16 cellular contexts compared by ENCODE assay signal in the genomic region with DNA sequence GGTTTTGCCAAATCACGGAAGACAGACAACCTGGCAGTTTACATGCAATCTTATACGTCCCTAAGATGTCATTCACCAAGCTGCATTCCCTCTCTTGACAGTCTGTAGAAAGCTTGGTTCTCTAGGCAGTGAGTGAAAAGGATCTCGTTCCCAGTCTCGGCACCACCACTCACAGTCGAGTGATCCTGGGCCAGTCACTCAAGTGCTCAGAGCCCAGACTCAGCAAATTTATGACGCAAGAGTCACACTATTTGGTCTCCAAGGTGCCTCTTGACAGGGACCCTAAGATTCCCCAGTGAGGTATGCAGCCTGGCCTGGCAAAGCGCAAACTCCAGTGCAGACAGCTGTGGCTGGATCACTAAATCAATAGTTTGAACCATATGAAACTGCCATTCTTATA.
DNase-seq lines count a peak whose midpoint lies in the region; ATAC-seq, FAIRE-seq and TF ChIP-seq lines count a peak whose summit lies in the region.
"Had no signal": no experiment of that assay in that cellular context is flagged by ENCODE, and none has a peak within 500 bp of the region (broad histone marks: within the 10 kb centered on the region; RNA-seq: fewer than 3 reads in every experiment).

No MANE protein-coding gene starts in this region.

- ATAC-seq in Right ventricle myocardium superior (ENCODE audit: poor library complexity) (no peak), HepG2 (no peak), GM18520 (IDR thresholded peaks at IDR 0.05; ENCODE audit: unreplicated experiment) (no peak)
- ATAC-seq: Panc1 had no signal

- WGBS in HepG2 (ENCODE audit: low lambda C conversion rate): 99% methylated on average over 7 of the region's 7 CpGs
- WGBS in mammary epithelial cell (ENCODE audit: low coverage, missing lambda C conversion rate): 97% methylated on average over 7 of the region's 7 CpGs

- H3K27ac ChIP-seq in right atrium auricular region (no peak overlapping the region), HepG2 (ENCODE audit: extremely low read length, insufficient read depth, low read length) (no peak overlapping the region), mammary epithelial cell (ENCODE audit: insufficient read depth, low read depth, low read length) (no peak overlapping the region)

- no peak overlapping the region for H3K4me3 ChIP-seq in right atrium auricular region
- H3K4me3 ChIP-seq in HepG2 (replicated peaks in 1 of 3; ENCODE audit: insufficient read depth in 1 of 3, low read depth in 2 of 3, low read length in 3 of 3): no peak overlapping the region
- H3K4me3 ChIP-seq in mammary epithelial cell (replicated peaks in 1 of 3; ENCODE audit: insufficient read depth in 1 of 3, low read depth in 2 of 3, low read length in 3 of 3): no peak overlapping the region

- peaks cover 30% of the 10 kb centered on the region for H4K20me1 ChIP-seq in HepG2 (ENCODE audit: insufficient read depth, low read length)
- no peaks in the 10 kb centered on the region for H4K20me1 ChIP-seq in mammary epithelial cell (ENCODE audit: insufficient read depth, low read length)

- no peaks in the 10 kb centered on the region for H3K27me3 ChIP-seq in right atrium auricular region
- no peaks in the 10 kb centered on the region for H3K27me3 ChIP-seq in HepG2 (ENCODE audit: control insufficient read depth in 1 of 2, insufficient read depth in 2 of 2, low read length in 2 of 2)
- no peaks in the 10 kb centered on the region for H3K27me3 ChIP-seq in mammary epithelial cell (ENCODE audit: insufficient read depth, low read length)
- H3K27me3 ChIP-seq: BE2C had no signal

- CTCF ChIA-PET in HepG2 (lab: Yijun Ruan, JAX; ENCODE audit: low intra/inter-chr PET ratio, low total read pairs): no interaction called here
- CTCF ChIA-PET in mammary epithelial cell (lab: Charles Lee; ENCODE audit: low non-redundant PET): no interaction called here

- DNase-seq in Right ventricle myocardium superior (peak; percentile 20), right atrium auricular region (ENCODE audit: low spot score) (no peak), HepG2 (ENCODE audit: low spot score) (no peak), posterior vena cava (ENCODE audit: low spot score) (peak; percentile 22), ecto neural progenitor cell (ENCODE audit: low spot score) (no peak), mammary epithelial cell (no peak)
- DNase-seq: BE2C; CD4-positive, alpha-beta memory T cell; KG1; NCI-H1105 treated with DMSO at 0.1 percent for 48 hours; NCI-H2029 treated with DMSO at 0.1 percent for 48 hours had no signal

- TF ChIP-seq EP300 in HepG2 (IDR thresholded peaks at IDR 0.05; ENCODE audit: low read depth in 2 of 2, low read length in 2 of 2): no peak
- TF ChIP-seq EP300 in HepG2 (CRISPR knock-in tag; IDR thresholded peaks at IDR 0.05; ENCODE audit: borderline replicate concordance): no peak

- H3K79me2 ChIP-seq in HepG2 (ENCODE audit: insufficient read depth, low read length) (no peaks in the 10 kb centered on the region), mammary epithelial cell (ENCODE audit: insufficient read depth, low read length) (peaks cover 15% of the 10 kb centered on the region)

- no peak overlapping the region for H2AFZ ChIP-seq in HepG2 (ENCODE audit: low read length)
- H2AFZ ChIP-seq in mammary epithelial cell (ENCODE audit: low read depth, low read length): no peak overlapping the region

- no peak for FAIRE-seq in HepG2 (lab: Jason Lieb, UNC)
- FAIRE-seq: A204.1, GM12891, H54 had no signal

- TF ChIP-seq POLR2A in HepG2 (IDR thresholded peaks at IDR 0.05; ENCODE audit: insufficient read depth in 1 of 2, low read depth in 2 of 2, low read length in 2 of 2): no peak

- H3K4me1 ChIP-seq in right atrium auricular region (peaks cover 0 to 8% of the 10 kb centered on the region in 2 donors), HepG2 (ENCODE audit: insufficient read depth, low read length) (peaks cover 22% of the 10 kb centered on the region), mammary epithelial cell (ENCODE audit: insufficient read depth, low read length) (peaks cover 7% of the 10 kb centered on the region)

- in situ Hi-C loops in HepG2 (cut with HindIII; ENCODE audit: extremely low pct_ligation_motif_present, low pct_unique_long_range_greater_than_20kb) (no loop called here), mammary epithelial cell (cut with MboI; ENCODE audit: low sequenced_read_pairs in 2 of 2) (no loop called here)

- H3K9ac ChIP-seq in HepG2 (ENCODE audit: insufficient read depth, low read depth, low read length) (no peak overlapping the region), mammary epithelial cell (ENCODE audit: insufficient read depth, low read length) (no peak overlapping the region)

- TF ChIP-seq RAD21 in HepG2 (CRISPR knock-in tag; IDR thresholded peaks at IDR 0.05): no peak

- BruUV-seq in HepG2 (replicated peaks; lab: Mats Ljungman, UMichigan) (no TSS peak), mammary epithelial cell (replicated peaks; lab: Mats Ljungman, UMichigan) (no TSS peak)

- dilution Hi-C loops in mammary epithelial cell (cut with HindIII; ENCODE audit: low sequenced_read_pairs): loop anchor here (5.0 kb wide), 1 partner anchor 62 kb away; no protein-coding TSS in a partner anchor

- intact Hi-C loops in Right ventricle myocardium superior (cut with DNase I) (loop anchor here (5.0 kb wide), 1 partner anchor 297 kb away; no protein-coding TSS in a partner anchor), HepG2 (cut with micrococcal nuclease; ENCODE audit: unreplicated experiment) (loop anchor here (5.0 to 10.0 kb wide), 2 partner anchors 78 to 355 kb away; partner anchors contain the start of genes ALLC, EIPR1 and TRAPPC12), posterior vena cava (cut with DNase I) (no loop called here), mammary epithelial cell (cut with micrococcal nuclease) (loop anchor here (10.0 kb wide), 2 partner anchors 455 to 555 kb away; no protein-coding TSS in a partner anchor)

- TF ChIP-seq CTCF in right atrium auricular region (IDR thresholded peaks at IDR 0.05): no peak
- no peak for TF ChIP-seq CTCF in HepG2 (CRISPR knock-in tag; IDR thresholded peaks at IDR 0.05)
- no peak for TF ChIP-seq CTCF in mammary epithelial cell (conservative IDR thresholded peaks at IDR 0.05 in 1 of 2, IDR thresholded peaks at IDR 0.05 in 1 of 2; ENCODE audit: extremely low read depth in 1 of 2, insufficient read depth in 1 of 2, low read depth in 1 of 2, low read length in 2 of 2)

- POLR2A ChIA-PET in HepG2 (lab: Yijun Ruan, JAX): no interaction called here

- H3K36me3 ChIP-seq in right atrium auricular region (no peaks in the 10 kb centered on the region), HepG2 (replicated peaks in 1 of 2; ENCODE audit: control insufficient read depth in 1 of 2, insufficient read depth in 2 of 2, low read length in 2 of 2) (peaks cover 10 to 47% of the 10 kb centered on the region in 2 experiments; a peak in 4 of 5 replicates), mammary epithelial cell (ENCODE audit: insufficient read depth, low read length) (no peaks in the 10 kb centered on the region)

- H3K9me3 ChIP-seq in right atrium auricular region (no peaks in the 10 kb centered on the region), HepG2 (ENCODE audit: low read length) (no peaks in the 10 kb centered on the region), mammary epithelial cell (replicated peaks; ENCODE audit: insufficient read depth, low read length) (no peaks in the 10 kb centered on the region)
- H3K9me3 ChIP-seq: BE2C had no signal

- H3K4me2 ChIP-seq in HepG2 (ENCODE audit: low read depth, low read length): no peak overlapping the region
- H3K4me2 ChIP-seq in mammary epithelial cell (ENCODE audit: insufficient read depth, low read depth, low read length): no peak overlapping the region

TF ChIP-seq in HepG2, 621 proteins besides CTCF, POLR2A, EP300 and RAD21:
- no peak for TF ChIP-seq ZSCAN12 (CRISPR knock-in tag; IDR thresholded peaks at IDR 0.05)
- TF ChIP-seq CEBPB (IDR thresholded peaks at IDR 0.05; ENCODE audit: borderline replicate concordance, low read depth, low read length): peak; percentile 67
- no peak for TF ChIP-seq CSRNP2 (CRISPR knock-in tag; conservative IDR thresholded peaks at IDR 0.05; ENCODE audit: low read depth)

Comparison
In these comparisons a context has a peak if more than half of its experiments do, and no peak if none do; other contexts are left out.
1. DNase-seq: peak in Right ventricle myocardium superior (single experiment) and posterior vena cava (single experiment); none in right atrium auricular region (single experiment), HepG2 (single experiment), ecto neural progenitor cell (single experiment) and mammary epithelial cell (single experiment).
2. intact Hi-C loops: an anchor here in Right ventricle myocardium superior (5.0 kb wide), HepG2 (5.0 to 10.0 kb wide) and mammary epithelial cell (10.0 kb wide); none called in posterior vena cava.